In genomic region chr19:28483197-28483596, GRCh38 we compare ENCODE assay signal across 19 cellular contexts.
DNase-seq lines count a peak whose midpoint lies in the region; ATAC-seq and TF ChIP-seq lines count a peak whose summit lies in the region.
"Had no signal": no experiment of that assay in that cellular context is flagged by ENCODE, and none has a peak within 500 bp of the region (broad histone marks: within the 10 kb centered on the region; RNA-seq: fewer than 3 reads in every experiment).

No MANE protein-coding gene starts in this region.

- H3K9ac ChIP-seq in neural progenitor cell: no peak overlapping the region

- H3K4me3 Mint-ChIP-seq in stimulated activated naive CD8-positive, alpha-beta T cell treated with anti-CD3 and anti-CD28 coated beads, Interleukin-15, amount 100 ng/mL, for 72 hours: no peak overlapping the region
- H3K4me3 Mint-ChIP-seq in central memory CD8-positive, alpha-beta T cell: no peak overlapping the region
- no peak overlapping the region for H3K4me3 Mint-ChIP-seq in neural progenitor cell
- H3K4me3 Mint-ChIP-seq: CD4-positive, CD25-positive, alpha-beta regulatory T cell; GM23338; HFFc6 had no signal

- H3K27me3 Mint-ChIP-seq in stimulated activated naive CD8-positive, alpha-beta T cell treated with anti-CD3 and anti-CD28 coated beads, Interleukin-15, amount 100 ng/mL, for 72 hours: no peaks in the 10 kb centered on the region
- H3K27me3 Mint-ChIP-seq in central memory CD8-positive, alpha-beta T cell: no peaks in the 10 kb centered on the region
- peaks cover 10% of the 10 kb centered on the region for H3K27me3 Mint-ChIP-seq in neural progenitor cell (ENCODE audit: insufficient read depth, low read depth)
- H3K27me3 Mint-ChIP-seq: CD8-positive, alpha-beta memory T cell had no signal

- H3K9me3 Mint-ChIP-seq in stimulated activated naive CD8-positive, alpha-beta T cell treated with anti-CD3 and anti-CD28 coated beads, Interleukin-15, amount 100 ng/mL, for 72 hours: no peaks in the 10 kb centered on the region
- no peaks in the 10 kb centered on the region for H3K9me3 Mint-ChIP-seq in central memory CD8-positive, alpha-beta T cell
- no peaks in the 10 kb centered on the region for H3K9me3 Mint-ChIP-seq in neural progenitor cell
- H3K9me3 Mint-ChIP-seq: GM23338 had no signal

- ATAC-seq in stimulated activated naive CD8-positive, alpha-beta T cell treated with anti-CD3 and anti-CD28 coated beads, Interleukin-15, amount 100 ng/mL, for 72 hours: no peak
- ATAC-seq in stimulated activated naive CD8-positive, alpha-beta T cell treated with anti-CD3 and anti-CD28 coated beads, Interleukin-15, Interleukin-2, amounts not matched to agents 100 U/mL and 50 U/mL, for 24 hours: no peak
- no peak for ATAC-seq in central memory CD8-positive, alpha-beta T cell (replicated peaks; ENCODE audit: extremely low read depth, poor library complexity, severe bottlenecking)
- ATAC-seq in GM21360 (IDR thresholded peaks at IDR 0.05; ENCODE audit: unreplicated experiment): no peak
- ATAC-seq in GM21367 (IDR thresholded peaks at IDR 0.05; ENCODE audit: unreplicated experiment): no peak
- ATAC-seq: GM23338, HCT116 had no signal

- H3K36me3 ChIP-seq in neural progenitor cell: no peaks in the 10 kb centered on the region

- no peaks in the 10 kb centered on the region for H3K36me3 Mint-ChIP-seq in central memory CD8-positive, alpha-beta T cell (ENCODE audit: insufficient read depth)
- no peaks in the 10 kb centered on the region for H3K36me3 Mint-ChIP-seq in neural progenitor cell
- H3K36me3 Mint-ChIP-seq: CD4-positive, CD25-positive, alpha-beta regulatory T cell; CD8-positive, alpha-beta memory T cell had no signal

- no peak for TF ChIP-seq CTCF in neural progenitor cell (IDR thresholded peaks at IDR 0.05)

- DNase-seq in stimulated activated naive CD8-positive, alpha-beta T cell treated with anti-CD3 and anti-CD28 coated beads, Interleukin-15, amount 100 ng/mL, for 72 hours: no peak
- DNase-seq in stimulated activated naive CD8-positive, alpha-beta T cell treated with anti-CD3 and anti-CD28 coated beads, Interleukin-15, Interleukin-2, amounts not matched to agents 100 U/mL and 50 U/mL, for 24 hours: no peak
- DNase-seq in central memory CD8-positive, alpha-beta T cell (ENCODE audit: low spot score in 2 of 2): no peak
- no peak for DNase-seq in neural progenitor cell (ENCODE audit: low spot score)
- DNase-seq in effector CD4-positive, alpha-beta T cell: no peak
- DNase-seq: 8988T; C1 segment of cervical spinal cord; CD4-positive, CD25-positive, alpha-beta regulatory T cell; CD8-positive, alpha-beta memory T cell; COR-L47; DMS 273 treated with DMSO at 0.1 percent for 48 hours; H7; HFFc6; IMR-90 had no signal

- H3K27ac Mint-ChIP-seq in stimulated activated naive CD8-positive, alpha-beta T cell treated with anti-CD3 and anti-CD28 coated beads, Interleukin-15, amount 100 ng/mL, for 72 hours: peak overlapping the region; percentile 2 to 10
- H3K27ac Mint-ChIP-seq in central memory CD8-positive, alpha-beta T cell (ENCODE audit: low read depth): peak overlapping the region; percentile 35
- H3K27ac Mint-ChIP-seq in neural progenitor cell: no peak overlapping the region
- H3K27ac Mint-ChIP-seq: CD8-positive, alpha-beta memory T cell; HFFc6 had no signal

- H3K79me2 ChIP-seq in neural progenitor cell (ENCODE audit: low read depth): no peaks in the 10 kb centered on the region

- no peak overlapping the region for H3K4me2 ChIP-seq in neural progenitor cell
- H3K4me2 ChIP-seq: GM23338 had no signal

- H3K27ac ChIP-seq in neural progenitor cell: no peak overlapping the region
- H3K27ac ChIP-seq: HL-60 had no signal

- H4K20me1 ChIP-seq in neural progenitor cell (ENCODE audit: low read depth): no peaks in the 10 kb centered on the region

- H2AFZ ChIP-seq in neural progenitor cell (replicated peaks): peak overlapping the region; percentile 7
- H2AFZ ChIP-seq: GM23338 had no signal

- H3K4me1 Mint-ChIP-seq in stimulated activated naive CD8-positive, alpha-beta T cell treated with anti-CD3 and anti-CD28 coated beads, Interleukin-15, amount 100 ng/mL, for 72 hours: peaks cover 13% of the 10 kb centered on the region
- H3K4me1 Mint-ChIP-seq in central memory CD8-positive, alpha-beta T cell: peaks cover 20% of the 10 kb centered on the region
- peaks cover 18% of the 10 kb centered on the region for H3K4me1 Mint-ChIP-seq in neural progenitor cell
- H3K4me1 Mint-ChIP-seq: CD4-positive, CD25-positive, alpha-beta regulatory T cell had no signal

- peaks cover 11% of the 10 kb centered on the region for H3K4me1 ChIP-seq in neural progenitor cell

- peaks cover 8% of the 10 kb centered on the region for H3F3A ChIP-seq in neural progenitor cell (ENCODE audit: low read depth)

- no peaks in the 10 kb centered on the region for H3K27me3 ChIP-seq in neural progenitor cell

- H3K4me3 ChIP-seq in neural progenitor cell: no peak overlapping the region
- H3K4me3 ChIP-seq: GM23338 had no signal

- no peaks in the 10 kb centered on the region for H3K9me3 ChIP-seq in neural progenitor cell (ENCODE audit: low read depth)
